1 cellular context compared by ENCODE assay signal in genomic region chr4:40827774-40828173, GRCh38.
TF ChIP-seq lines count a peak whose summit lies in the region.

No MANE protein-coding gene starts in this region.

TF ChIP-seq in GM23338, 12 proteins besides CTCF, POLR2A, EP300 and RAD21 (continued from another document):
- no peak for TF ChIP-seq CREB1 (CRISPR knock-in tag; IDR thresholded peaks at IDR 0.05; ENCODE audit: low read depth)
- no peak for TF ChIP-seq EZH2phosphoT487 (IDR thresholded peaks at IDR 0.05; ENCODE audit: unreplicated experiment)
- TF ChIP-seq ZNF114 (CRISPR knock-in tag; IDR thresholded peaks at IDR 0.05), result no peak
- TF ChIP-seq EZH2 (IDR thresholded peaks at IDR 0.05; ENCODE audit: low read depth, unreplicated experiment), result no peak
- no peak for TF ChIP-seq POLR2AphosphoS5 (IDR thresholded peaks at IDR 0.05; ENCODE audit: low read depth)
- TF ChIP-seq JUNB (IDR thresholded peaks at IDR 0.05; ENCODE audit: unreplicated experiment), result no peak
- TF ChIP-seq REST (IDR thresholded peaks at IDR 0.05; ENCODE audit: unreplicated experiment), result no peak
- no peak for TF ChIP-seq ZNF331 (CRISPR knock-in tag; IDR thresholded peaks at IDR 0.05; ENCODE audit: low read depth)
- no peak for TF ChIP-seq ZNF462 (CRISPR knock-in tag; IDR thresholded peaks at IDR 0.05)
